ENCODE assay signal across 12 cellular contexts in the genomic region with DNA sequence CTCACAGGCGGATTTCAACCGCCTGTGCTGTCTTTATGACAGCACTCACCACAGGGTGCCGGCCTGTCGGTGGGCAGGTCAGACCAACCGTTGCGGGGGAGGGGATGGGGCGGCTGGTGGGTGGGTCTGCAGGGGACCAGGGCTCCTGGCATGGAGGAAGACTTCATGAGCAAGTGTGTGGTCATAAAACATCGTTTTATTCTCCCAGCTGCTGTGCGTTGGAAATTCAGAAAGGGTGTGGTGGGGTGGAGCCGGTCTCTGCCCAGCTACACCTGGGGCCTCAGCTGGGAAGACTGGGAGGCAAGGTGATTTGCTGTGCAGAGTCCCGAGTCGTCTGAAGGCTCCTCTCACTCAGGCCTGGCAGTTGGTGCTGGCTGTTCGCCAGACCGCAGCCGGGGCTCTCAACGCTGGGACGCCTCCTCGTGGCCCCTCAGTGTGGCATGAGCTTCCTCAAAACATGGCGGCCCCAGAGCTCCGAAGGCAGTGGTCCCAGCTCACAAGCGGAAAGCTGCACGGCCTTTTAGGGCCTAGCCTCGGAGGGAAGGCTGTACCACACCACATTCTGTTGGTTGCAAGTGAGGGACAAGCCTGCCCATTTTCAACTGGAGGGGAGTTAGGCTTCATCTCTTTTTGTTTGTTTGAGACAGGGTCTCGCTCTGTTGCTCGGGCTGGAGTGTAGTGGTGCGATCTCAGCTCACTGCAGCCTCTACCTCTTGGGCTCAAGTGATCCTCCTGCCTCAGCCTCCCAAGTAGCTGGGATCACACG. TPM values are rescaled to one million over a fixed set of nuclear protein-coding genes. Genes with fewer than 3 reads are reported as not detected.
DNase-seq lines count a peak whose midpoint lies in the region; ATAC-seq and TF ChIP-seq lines count a peak whose summit lies in the region.
"Had no signal": no experiment of that assay in that cellular context is flagged by ENCODE, and none has a peak within 500 bp of the region (broad histone marks: within the 10 kb centered on the region; RNA-seq: fewer than 3 reads in every experiment).

No MANE protein-coding gene starts in this region.

- DNase-seq in OCI-M1 (lab: John Stamatoyannopoulos, UW) (peak; percentile 93), epithelial cell of proximal tubule (ENCODE audit: low read depth) (no peak), NCI-H446 (lab: John Stamatoyannopoulos, UW) (no peak), aorta (no peak)
- no peak for DNase-seq in activated T-cell treated with anti-CD3 and anti-CD28 coated beads, Interleukin-2, amount 50 U/mL, for 72 hours
- DNase-seq: DMS53, HFFc6, NCI-H774, T-helper 1 cell had no signal

- no peaks in the 10 kb centered on the region for H3K9me3 ChIP-seq in HUES64 (ENCODE audit: insufficient read depth, low read depth, low read length)
- peaks cover 0 to 8% (median 4%) of the 10 kb centered on the region in 5 donors for H3K9me3 ChIP-seq in subcutaneous abdominal adipose tissue (ENCODE audit: control insufficient read depth in 5 of 5, low read length in 5 of 5)
- H3K9me3 ChIP-seq in aorta (ENCODE audit: control insufficient read depth, low read length) = no peaks in the 10 kb centered on the region

- no peaks in the 10 kb centered on the region for H3K27me3 Mint-ChIP-seq in activated T-cell treated with anti-CD3 and anti-CD28 coated beads, Interleukin-2, amount 50 U/mL, for 72 hours (ENCODE audit: low read depth)

- H3K27ac Mint-ChIP-seq in activated T-cell treated with anti-CD3 and anti-CD28 coated beads, Interleukin-2, amount 50 U/mL, for 72 hours = no peak overlapping the region
- H3K27ac Mint-ChIP-seq: HFFc6 had no signal

- H3K36me3 Mint-ChIP-seq in activated T-cell treated with anti-CD3 and anti-CD28 coated beads, Interleukin-2, amount 50 U/mL, for 72 hours (ENCODE audit: insufficient read depth in 2 of 2) = peaks cover 5 to 8% of the 10 kb centered on the region in 2 donors

- H3K4me3 Mint-ChIP-seq in activated T-cell treated with anti-CD3 and anti-CD28 coated beads, Interleukin-2, amount 50 U/mL, for 72 hours = peak overlapping the region in 1 of 2 donors; percentile 29
- H3K4me3 Mint-ChIP-seq: HFFc6 had no signal

- no peak for ATAC-seq in aorta (ENCODE audit: low FRiP score)
- no peak for ATAC-seq in activated T-cell treated with anti-CD3 and anti-CD28 coated beads, Interleukin-2, amount 50 U/mL, for 72 hours (replicated peaks in 1 of 2)
- ATAC-seq: GM12878 had no signal

- H3K27ac ChIP-seq in HUES64 (ENCODE audit: low read depth, low read length) (peak overlapping the region; percentile 35; the same call in 1 of the 2 replicates), subcutaneous abdominal adipose tissue (ENCODE audit: low read depth, low read length) (peak overlapping the region; percentile 74), aorta (ENCODE audit: low read depth in 1 of 2, low read length in 2 of 2) (no peak overlapping the region)

- H3K4me3 ChIP-seq in HUES64 (ENCODE audit: low read length) (no peak overlapping the region), epithelial cell of proximal tubule (ENCODE audit: low read depth, low read length) (no peak overlapping the region), subcutaneous abdominal adipose tissue (ENCODE audit: low read depth in 1 of 5, low read length in 5 of 5) (no peak overlapping the region), aorta (ENCODE audit: low read length in 2 of 2) (no peak overlapping the region)
- H3K4me3 ChIP-seq: GM12878 had no signal

- no peak overlapping the region for H3K9ac ChIP-seq in HUES64 (ENCODE audit: low read depth, low read length)
- no peak overlapping the region for H3K9ac ChIP-seq in subcutaneous abdominal adipose tissue (ENCODE audit: low read length in 5 of 5)

- peak; percentile 13 for TF ChIP-seq CTCF in epithelial cell of proximal tubule (conservative IDR thresholded peaks at IDR 0.05; ENCODE audit: low read depth, low read length)

- H3K36me3 ChIP-seq in HUES64 (ENCODE audit: insufficient read depth, low read length) (no peaks in the 10 kb centered on the region), subcutaneous abdominal adipose tissue (ENCODE audit: control insufficient read depth in 5 of 5, insufficient read depth in 5 of 5, low read length in 5 of 5) (peaks cover 0 to 5% (median 0%) of the 10 kb centered on the region in 5 donors), aorta (ENCODE audit: control insufficient read depth in 1 of 2, insufficient read depth in 2 of 2, low read length in 1 of 2) (no peaks in the 10 kb centered on the region)

- peaks cover 36% of the 10 kb centered on the region for H3K4me1 ChIP-seq in HUES64 (ENCODE audit: insufficient read depth, low read length)
- H3K4me1 ChIP-seq in subcutaneous abdominal adipose tissue (ENCODE audit: control insufficient read depth in 5 of 5, insufficient read depth in 5 of 5, low read length in 5 of 5) = peaks cover 31 to 97% (median 93%) of the 10 kb centered on the region in 5 donors
- no peaks in the 10 kb centered on the region for H3K4me1 ChIP-seq in aorta (ENCODE audit: control insufficient read depth in 1 of 2, insufficient read depth in 2 of 2, low read length in 2 of 2)

- H3K27me3 ChIP-seq in HUES64 (ENCODE audit: insufficient read depth, low read length) (no peaks in the 10 kb centered on the region), subcutaneous abdominal adipose tissue (ENCODE audit: control insufficient read depth in 5 of 5, insufficient read depth in 4 of 5, low read length in 5 of 5) (no peaks in the 10 kb centered on the region), aorta (ENCODE audit: control insufficient read depth in 1 of 2, insufficient read depth in 2 of 2, low read length in 1 of 2) (no peaks in the 10 kb centered on the region)

- H3K9me3 Mint-ChIP-seq in activated T-cell treated with anti-CD3 and anti-CD28 coated beads, Interleukin-2, amount 50 U/mL, for 72 hours = no peaks in the 10 kb centered on the region
- H3K9me3 Mint-ChIP-seq: HFFc6 had no signal

- intact Hi-C loops in aorta (cut with DNase I) = no loop called here

- 59% methylated on average over 27 of the region's 27 CpGs for WGBS in HUES64
- 86 to 91% methylated on average over 27 of the region's 27 CpGs for WGBS in aorta, 2 donors

- H3K4me1 Mint-ChIP-seq in activated T-cell treated with anti-CD3 and anti-CD28 coated beads, Interleukin-2, amount 50 U/mL, for 72 hours (ENCODE audit: low read depth) = peaks cover 62% of the 10 kb centered on the region

RNA-seq across cellular contexts. Expression of a gene that starts 45.8 kb away (rescaled TPM):
- polyA plus RNA-seq in HUES64 (2013, experiment 1 of 2) = 33.4 TPM
- polyA plus RNA-seq in HUES64 (2013, experiment 2 of 2) = 32.2 TPM
- 19.4 and 41.9 TPM in 2 replicates for total RNA-seq in epithelial cell of proximal tubule
- total RNA-seq in aorta = 100 to 1,000 TPM in 1 of 2 donors, 10 to 100 TPM in 1; 59.7 to 111 TPM
- 10 to 100 TPM in 1 of 2 donors, 1 to 10 TPM in 1; 3.9 to 11.7 TPM for polyA plus RNA-seq in aorta
- total RNA-seq in activated T-cell treated with anti-CD3 and anti-CD28 coated beads, Interleukin-2, amount 50 U/mL, for 72 hours = 10 to 100 TPM; 26.7 to 30.9 TPM

Comparison
In these comparisons a context has a peak if more than half of its experiments do, and no peak if none do; other contexts are left out.
1. H3K27ac ChIP-seq: peak in HUES64 (single experiment) and subcutaneous abdominal adipose tissue (single experiment); none in aorta (0 of 2).